8 cellular contexts compared by ENCODE assay signal in the genomic region with DNA sequence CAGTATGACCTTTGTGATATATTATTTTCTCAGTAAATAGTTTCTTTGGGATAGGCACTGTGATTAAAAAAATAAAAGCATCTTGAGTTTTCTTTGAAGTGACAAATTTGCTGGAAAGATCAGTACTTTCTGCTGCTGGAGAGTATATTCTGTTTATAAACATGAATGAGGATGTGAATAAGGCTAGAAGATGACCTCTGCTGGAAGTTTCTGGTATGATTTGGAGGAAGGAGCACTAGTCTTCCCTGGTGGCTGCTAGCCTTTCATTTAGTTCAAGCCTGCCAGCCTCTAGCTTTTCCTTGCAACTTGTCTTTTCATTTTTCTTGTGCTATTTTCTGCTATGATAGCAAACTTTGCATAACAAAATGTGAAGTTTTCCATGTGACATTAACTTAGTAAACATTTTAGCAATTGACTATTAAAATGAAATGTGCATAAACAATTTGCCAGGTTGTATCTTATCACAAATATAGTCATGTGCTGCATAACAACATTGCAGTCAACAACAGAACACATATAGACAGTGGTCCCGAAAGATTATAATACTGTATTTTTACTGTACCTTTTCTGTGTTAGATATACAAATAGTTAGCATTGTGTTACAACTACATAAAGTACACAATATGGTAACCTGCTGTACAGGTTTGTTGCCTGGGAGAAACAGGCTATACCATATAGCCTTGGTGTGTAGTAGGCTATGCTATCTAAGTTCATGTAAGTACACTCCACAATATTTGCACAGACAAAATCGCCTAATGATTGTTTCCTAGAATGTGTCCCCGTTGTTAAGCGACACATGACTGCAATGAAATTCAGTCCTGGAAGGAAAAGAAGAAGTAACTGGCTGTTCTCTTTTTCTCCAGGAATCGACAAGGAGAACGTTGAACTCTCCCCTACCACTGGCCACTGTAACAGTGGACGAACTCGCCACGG. TPM values are rescaled to one million over a fixed set of nuclear protein-coding genes. Genes with fewer than 3 reads are reported as not detected.
DNase-seq lines count a peak whose midpoint lies in the region; TF ChIP-seq lines count a peak whose summit lies in the region.

No MANE protein-coding gene starts in this region.

- peaks cover 12% of the 10 kb centered on the region for H3K4me1 Mint-ChIP-seq in activated CD4-positive, alpha-beta T cell treated with anti-CD3 and anti-CD28 coated beads, Interleukin-2, amount 10 ng/mL, durations not matched to agents 24 days and 14 days
- peaks cover 26% of the 10 kb centered on the region for H3K4me1 Mint-ChIP-seq in activated CD4-positive, alpha-beta memory T cell treated with anti-CD3 and anti-CD28 coated beads for 36 hours (ENCODE audit: low read depth)

- no peaks in the 10 kb centered on the region for H3K36me3 Mint-ChIP-seq in activated CD4-positive, alpha-beta T cell treated with anti-CD3 and anti-CD28 coated beads, Interleukin-2, amount 10 ng/mL, durations not matched to agents 24 days and 14 days (ENCODE audit: low read depth)
- peaks cover 1% of the 10 kb centered on the region for H3K36me3 Mint-ChIP-seq in activated CD4-positive, alpha-beta memory T cell treated with anti-CD3 and anti-CD28 coated beads for 36 hours

- DNase-seq in activated CD4-positive, alpha-beta T cell treated with anti-CD3 and anti-CD28 coated beads, Interleukin-2, amount 10 ng/mL, durations not matched to agents 24 days and 14 days, result peak; percentile 84
- no peak for DNase-seq in activated CD4-positive, alpha-beta T cell treated with anti-CD3 and anti-CD28 coated beads, Interleukin-2, amount 50 U/mL, for 4 hours
- DNase-seq in SKM-1 (lab: John Stamatoyannopoulos, UW; ENCODE audit: unreplicated experiment), result peak; percentile 92
- peak; percentile 75 for DNase-seq in fibroblast of mammary gland (ENCODE audit: low read depth)
- peak; percentile 26 for DNase-seq in non-pigmented ciliary epithelial cell (ENCODE audit: low read depth)
- DNase-seq in activated CD4-positive, alpha-beta memory T cell treated with anti-CD3 and anti-CD28 coated beads for 36 hours, result no peak
- DNase-seq in stimulated activated CD4-positive, alpha-beta T cell treated with anti-CD3 and anti-CD28 coated beads, Interleukin-2, amount 100 ng/mL, for 48 hours, result no peak

- no peak overlapping the region for H3K27ac Mint-ChIP-seq in activated CD4-positive, alpha-beta T cell treated with anti-CD3 and anti-CD28 coated beads, Interleukin-2, amount 10 ng/mL, durations not matched to agents 24 days and 14 days
- H3K27ac Mint-ChIP-seq in activated CD4-positive, alpha-beta memory T cell treated with anti-CD3 and anti-CD28 coated beads for 36 hours, result no peak overlapping the region

- H3K4me3 ChIP-seq in fibroblast of mammary gland (ENCODE audit: control insufficient read depth, low read depth, low read length), result no peak overlapping the region

- no peaks in the 10 kb centered on the region for H3K27me3 Mint-ChIP-seq in activated CD4-positive, alpha-beta T cell treated with anti-CD3 and anti-CD28 coated beads, Interleukin-2, amount 10 ng/mL, durations not matched to agents 24 days and 14 days
- H3K27me3 Mint-ChIP-seq in activated CD4-positive, alpha-beta memory T cell treated with anti-CD3 and anti-CD28 coated beads for 36 hours, result no peaks in the 10 kb centered on the region

- H3K4me3 Mint-ChIP-seq in activated CD4-positive, alpha-beta T cell treated with anti-CD3 and anti-CD28 coated beads, Interleukin-2, amount 10 ng/mL, durations not matched to agents 24 days and 14 days, result no peak overlapping the region
- no peak overlapping the region for H3K4me3 Mint-ChIP-seq in activated CD4-positive, alpha-beta memory T cell treated with anti-CD3 and anti-CD28 coated beads for 36 hours

- intact Hi-C loops in activated CD4-positive, alpha-beta T cell treated with anti-CD3 and anti-CD28 coated beads, Interleukin-2, amount 10 ng/mL, durations not matched to agents 24 days and 14 days (cut with micrococcal nuclease), result loop anchor here (1.0 to 5.0 kb wide), 4 partner anchors 53 to 361 kb away; a partner anchor contains a TSS
- intact Hi-C loops in activated CD4-positive, alpha-beta memory T cell treated with anti-CD3 and anti-CD28 coated beads for 36 hours (cut with micrococcal nuclease), result loop anchor here (2.0 kb wide), 4 partner anchors 65 to 361 kb away; no protein-coding TSS in a partner anchor

- POLR2A ChIA-PET in activated CD4-positive, alpha-beta memory T cell treated with anti-CD3 and anti-CD28 coated beads for 36 hours (lab: Charles Lee), result interaction anchor here (1.1 kb wide), 1 partner anchor 109 kb away, joined by 3 read pairs; no protein-coding TSS in a partner anchor

- TF ChIP-seq CTCF in LNCAP (IDR thresholded peaks at IDR 0.05), result peak; percentile 72
- TF ChIP-seq CTCF in fibroblast of mammary gland (conservative IDR thresholded peaks at IDR 0.05; ENCODE audit: control insufficient read depth, insufficient read depth, low read depth, low read length), result peak; percentile 77

- H3K9me3 Mint-ChIP-seq in activated CD4-positive, alpha-beta T cell treated with anti-CD3 and anti-CD28 coated beads, Interleukin-2, amount 10 ng/mL, durations not matched to agents 24 days and 14 days, result no peaks in the 10 kb centered on the region
- no peaks in the 10 kb centered on the region for H3K9me3 Mint-ChIP-seq in activated CD4-positive, alpha-beta memory T cell treated with anti-CD3 and anti-CD28 coated beads for 36 hours

- CTCF ChIA-PET in activated CD4-positive, alpha-beta memory T cell treated with anti-CD3 and anti-CD28 coated beads for 36 hours (lab: Charles Lee), result interaction anchor here (0.6 to 4.0 kb wide), 31 partner anchors 9 to 813 kb away, joined by 3 to 26 read pairs (median 3); a partner anchor contains a TSS

RNA-seq across cellular contexts. Expression of a gene that starts 18.1 kb away (rescaled TPM):
- 24.3 and 26.4 TPM in 2 replicates for total RNA-seq in activated CD4-positive, alpha-beta T cell treated with anti-CD3 and anti-CD28 coated beads, Interleukin-2, amount 10 ng/mL, durations not matched to agents 24 days and 14 days
- 10 to 100 TPM; 35.0 to 35.6 TPM for total RNA-seq in activated CD4-positive, alpha-beta memory T cell treated with anti-CD3 and anti-CD28 coated beads for 36 hours

RNA-seq across cellular contexts. Expression of a gene that starts 52.0 kb away (rescaled TPM):
- 30.4 and 31.5 TPM in 2 replicates for total RNA-seq in activated CD4-positive, alpha-beta T cell treated with anti-CD3 and anti-CD28 coated beads, Interleukin-2, amount 10 ng/mL, durations not matched to agents 24 days and 14 days
- 10 to 100 TPM; 24.5 to 25.5 TPM for total RNA-seq in activated CD4-positive, alpha-beta memory T cell treated with anti-CD3 and anti-CD28 coated beads for 36 hours

RNA-seq across cellular contexts. Expression of a gene that starts 59.6 kb away (rescaled TPM):
- total RNA-seq in activated CD4-positive, alpha-beta T cell treated with anti-CD3 and anti-CD28 coated beads, Interleukin-2, amount 10 ng/mL, durations not matched to agents 24 days and 14 days, result 16.6 and 18.7 TPM in 2 replicates
- 10 to 100 TPM; 14.1 to 15.9 TPM for total RNA-seq in activated CD4-positive, alpha-beta memory T cell treated with anti-CD3 and anti-CD28 coated beads for 36 hours

Comparison
In these comparisons a context has a peak if more than half of its experiments do, and no peak if none do; other contexts are left out.
1. DNase-seq: peak in activated CD4-positive, alpha-beta T cell treated with anti-CD3 and anti-CD28 coated beads, Interleukin-2, amount 10 ng/mL, durations not matched to agents 24 days and 14 days (single experiment), SKM-1 (single experiment), fibroblast of mammary gland (single experiment) and non-pigmented ciliary epithelial cell (single experiment); none in activated CD4-positive, alpha-beta T cell treated with anti-CD3 and anti-CD28 coated beads, Interleukin-2, amount 50 U/mL, for 4 hours (0 of 2), activated CD4-positive, alpha-beta memory T cell treated with anti-CD3 and anti-CD28 coated beads for 36 hours (single experiment) and stimulated activated CD4-positive, alpha-beta T cell treated with anti-CD3 and anti-CD28 coated beads, Interleukin-2, amount 100 ng/mL, for 48 hours (0 of 2).